ENCODE assay signal across 8 cellular contexts in the genomic region with DNA sequence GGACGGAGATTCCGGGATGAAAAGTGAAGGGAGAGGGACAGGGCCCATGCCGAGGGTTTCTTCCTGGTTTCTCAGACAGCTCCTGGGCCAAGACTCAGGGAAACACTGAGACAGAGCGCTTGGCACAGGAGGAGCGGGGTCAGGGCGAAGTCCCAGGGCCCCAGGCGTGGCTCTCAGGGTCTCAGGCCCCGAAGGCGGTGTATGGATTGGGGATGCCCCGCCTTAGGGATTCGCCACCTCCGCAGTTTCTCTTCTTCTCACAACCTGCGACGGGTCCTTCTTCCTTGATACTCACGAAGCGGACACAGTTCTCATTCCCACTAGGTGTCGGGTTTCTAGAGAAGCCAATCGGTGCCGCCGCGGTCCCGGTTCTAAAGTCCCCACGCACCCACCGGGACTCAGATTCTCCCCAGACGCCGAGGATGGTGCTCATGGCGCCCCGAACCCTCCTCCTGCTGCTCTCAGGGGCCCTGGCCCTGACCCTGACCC. TPM values are rescaled to one million over a fixed set of nuclear protein-coding genes. Genes with fewer than 3 reads are reported as not detected.
DNase-seq lines count a peak whose midpoint lies in the region; ATAC-seq, FAIRE-seq and TF ChIP-seq lines count a peak whose summit lies in the region.

No MANE protein-coding gene starts in this region.

- H3K27ac ChIP-seq in SJSA1 (no peak overlapping the region), mammary epithelial cell (ENCODE audit: insufficient read depth, low read depth, low read length) (peak overlapping the region; percentile 89), keratinocyte (ENCODE audit: control insufficient read depth, insufficient read depth, low read length) (no peak overlapping the region)

- dilution Hi-C loops in mammary epithelial cell (cut with HindIII; ENCODE audit: low sequenced_read_pairs) (no loop called here), keratinocyte (cut with MboI; ENCODE audit: extremely low pct_ligation_motif_present, low sequenced_read_pairs) (no loop called here)

- H3K9ac ChIP-seq in mammary epithelial cell (ENCODE audit: insufficient read depth, low read length), result peak overlapping the region; percentile 69
- peak overlapping the region; percentile 73 for H3K9ac ChIP-seq in keratinocyte (ENCODE audit: control insufficient read depth, extremely low read depth, insufficient read depth, low read length)

- CTCF ChIA-PET in mammary epithelial cell (lab: Charles Lee; ENCODE audit: low non-redundant PET), result interaction anchor here (0.7 kb wide), 1 partner anchor 326 kb away, joined by 4 read pairs; no protein-coding TSS in a partner anchor

- 1% methylated on average over 24 of the region's 28 CpGs for WGBS in mammary epithelial cell (ENCODE audit: low coverage, missing lambda C conversion rate)

- peak overlapping the region; percentile 64 for H3K4me3 ChIP-seq in SJSA1
- H3K4me3 ChIP-seq in mammary epithelial cell (replicated peaks in 1 of 3; ENCODE audit: insufficient read depth in 1 of 3, low read depth in 2 of 3, low read length in 3 of 3), result peak overlapping the region; percentile 64 to 71 (median 67)
- H3K4me3 ChIP-seq in keratinocyte (ENCODE audit: control insufficient read depth in 2 of 3, extremely low read depth in 1 of 3, insufficient read depth in 2 of 3, low read depth in 1 of 3, low read length in 3 of 3), result peak overlapping the region; percentile 51 to 61 (median 58)

- peak; percentile 39 for FAIRE-seq in keratinocyte (lab: Jason Lieb, UNC)

- BruUV-seq in mammary epithelial cell (replicated peaks; lab: Mats Ljungman, UMichigan), result no TSS peak

- no peaks in the 10 kb centered on the region for H3K9me3 ChIP-seq in SJSA1 (replicated peaks)
- no peaks in the 10 kb centered on the region for H3K9me3 ChIP-seq in mammary epithelial cell (replicated peaks; ENCODE audit: insufficient read depth, low read length)
- H3K9me3 ChIP-seq in keratinocyte (ENCODE audit: control insufficient read depth, low read depth, low read length), result no peaks in the 10 kb centered on the region

- in situ Hi-C loops in mammary epithelial cell (cut with MboI; ENCODE audit: low sequenced_read_pairs in 2 of 2), result no loop called here

- H4K20me1 ChIP-seq in mammary epithelial cell (ENCODE audit: insufficient read depth, low read length) (no peaks in the 10 kb centered on the region), keratinocyte (ENCODE audit: control insufficient read depth, extremely low read depth, insufficient read depth, low read length) (no peaks in the 10 kb centered on the region)

- H3K4me1 ChIP-seq in SJSA1 (replicated peaks), result 0 out of 2 replicates have a peak, but pooled peaks cover 6% of the 10 kb centered on the region
- H3K4me1 ChIP-seq in mammary epithelial cell (ENCODE audit: insufficient read depth, low read length), result peaks cover 7% of the 10 kb centered on the region
- peaks cover 5% of the 10 kb centered on the region for H3K4me1 ChIP-seq in keratinocyte (ENCODE audit: control insufficient read depth, extremely low read depth, insufficient read depth, low read length)

- H2AFZ ChIP-seq in mammary epithelial cell (ENCODE audit: low read depth, low read length) (peak overlapping the region; percentile 97), keratinocyte (ENCODE audit: control insufficient read depth, low read length) (peak overlapping the region; percentile 83)

- peak overlapping the region; percentile 95 for H3K4me2 ChIP-seq in mammary epithelial cell (ENCODE audit: insufficient read depth, low read depth, low read length)
- H3K4me2 ChIP-seq in keratinocyte (ENCODE audit: control insufficient read depth, extremely low read depth, insufficient read depth, low read depth, low read length), result peak overlapping the region; percentile 64

- intact Hi-C loops in mammary epithelial cell (cut with micrococcal nuclease), result loop anchor here (5.0 kb wide), 2 partner anchors 55 to 80 kb away; a partner anchor contains a TSS

- H3K27me3 ChIP-seq in SJSA1 (replicated peaks) (no peaks in the 10 kb centered on the region), mammary epithelial cell (ENCODE audit: insufficient read depth, low read length) (no peaks in the 10 kb centered on the region), keratinocyte (ENCODE audit: control insufficient read depth, extremely low read depth, insufficient read depth, low read length) (no peaks in the 10 kb centered on the region)

- H3K9me1 ChIP-seq in keratinocyte (ENCODE audit: control insufficient read depth, extremely low read depth, insufficient read depth, low read length), result no peaks in the 10 kb centered on the region

- peak; percentile 17 for ATAC-seq in GM18499 (IDR thresholded peaks at IDR 0.05; ENCODE audit: insufficient read depth, unreplicated experiment)
- ATAC-seq in HG02884 (IDR thresholded peaks at IDR 0.05; ENCODE audit: unreplicated experiment), result peak; percentile 38

- DNase-seq in SJSA1 (ENCODE audit: low read depth in 1 of 2, low spot score in 2 of 2) (peak in 1 of 2 experiments; percentile 51), mammary epithelial cell (peak; percentile 55), keratinocyte (ENCODE audit: low read depth, low spot score) (no peak), NCI-H774 (lab: John Stamatoyannopoulos, UW) (no peak), islet precursor cell (no peak)
- peak; percentile 9 for DNase-seq in stimulated activated CD8-positive, alpha-beta memory T cell treated with anti-CD3 and anti-CD28 coated beads, Interleukin-12 subunit alpha, Interleukin-12 subunit beta, amount 100 ng/mL, for 4 hours (ENCODE audit: low read depth)

- H3K79me2 ChIP-seq in mammary epithelial cell (ENCODE audit: insufficient read depth, low read length) (no peaks in the 10 kb centered on the region), keratinocyte (ENCODE audit: control insufficient read depth, insufficient read depth, low read length) (no peaks in the 10 kb centered on the region)

- H3K36me3 ChIP-seq in SJSA1, result no peaks in the 10 kb centered on the region
- no peaks in the 10 kb centered on the region for H3K36me3 ChIP-seq in mammary epithelial cell (ENCODE audit: insufficient read depth, low read length)
- no peaks in the 10 kb centered on the region for H3K36me3 ChIP-seq in keratinocyte (ENCODE audit: control insufficient read depth in 2 of 2, extremely low read depth in 1 of 2, insufficient read depth in 2 of 2, low read length in 2 of 2)

- peak in 1 of 2 donors; percentile 9 for TF ChIP-seq CTCF in mammary epithelial cell (conservative IDR thresholded peaks at IDR 0.05 in 1 of 2, IDR thresholded peaks at IDR 0.05 in 1 of 2; ENCODE audit: extremely low read depth in 1 of 2, insufficient read depth in 1 of 2, low read depth in 1 of 2, low read length in 2 of 2)
- no peak for TF ChIP-seq CTCF in keratinocyte (optimal IDR thresholded peaks at IDR 0.05 in 1 of 3, IDR thresholded peaks at IDR 0.05 in 1 of 3, conservative IDR thresholded peaks at IDR 0.05 in 1 of 3; ENCODE audit: extremely low read depth in 1 of 3, insufficient read depth in 2 of 3, low read length in 3 of 3)

RNA-seq across cellular contexts. Expression of a gene that starts 55.0 kb away (rescaled TPM):
- 1,534 and 1,583 TPM in 2 replicates for total RNA-seq in SJSA1 (2014; rRNA removed; shearing (Covaris generic))
- total RNA-seq in mammary epithelial cell, result 100 to 1,000 TPM; 217 to 345 TPM
- 291 TPM for polyA plus RNA-seq in mammary epithelial cell
- 188 TPM for polyA minus RNA-seq in mammary epithelial cell
- polyA plus RNA-seq in keratinocyte, result 401 to 820 TPM (median 420 TPM) in 3 replicates
- 445 TPM for polyA plus RNA-seq in keratinocyte (2011; ENCODE audit: low read depth)
- 280 and 402 TPM in 2 replicates for polyA plus RNA-seq in keratinocyte (2011; cell fraction: cytosol; rRNA removed)
- 1,068 and 1,118 TPM in 2 replicates for polyA plus RNA-seq in keratinocyte (2011; cell fraction: nucleus; rRNA removed)
- polyA plus RNA-seq in keratinocyte (2012; ENCODE audit: low replicate concordance), result 503 and 636 TPM in 2 replicates
- 256 to 498 TPM (median 366 TPM) in 3 replicates for polyA minus RNA-seq in keratinocyte
- 705 TPM for polyA minus RNA-seq in keratinocyte (2011; cell fraction: cytosol; rRNA and poly(A)+ RNA removed)
- polyA minus RNA-seq in keratinocyte (2011; cell fraction: nucleus; rRNA and poly(A)+ RNA removed), result 541 and 602 TPM in 2 replicates

RNA-seq across cellular contexts. Expression of a gene that starts 59.7 kb away (rescaled TPM):
- not detected in 2 replicates for total RNA-seq in SJSA1 (2014; rRNA removed; shearing (Covaris generic))
- under 1 TPM in 1 of 2 donors, not detected in 1; 0.33 TPM for total RNA-seq in mammary epithelial cell
- polyA plus RNA-seq in mammary epithelial cell (2.7 TPM), keratinocyte (0.84 to 1.9 TPM (median 0.89 TPM) in 3 replicates)
- polyA minus RNA-seq in mammary epithelial cell (not detected), keratinocyte (0.10 to 1.7 TPM in 2 of 3 replicates, not detected in the other)
- polyA plus RNA-seq in keratinocyte (2011; ENCODE audit: low read depth), result 9.7 TPM
- polyA plus RNA-seq in keratinocyte (2011; cell fraction: cytosol; rRNA removed), result 0.65 and 0.68 TPM in 2 replicates
- 2.3 and 3.8 TPM in 2 replicates for polyA plus RNA-seq in keratinocyte (2011; cell fraction: nucleus; rRNA removed)
- polyA plus RNA-seq in keratinocyte (2012; ENCODE audit: low replicate concordance), result 1.0 and 10.0 TPM in 2 replicates
- polyA minus RNA-seq in keratinocyte (2011; cell fraction: cytosol; rRNA and poly(A)+ RNA removed), result not detected
- polyA minus RNA-seq in keratinocyte (2011; cell fraction: nucleus; rRNA and poly(A)+ RNA removed), result 0.70 and 0.74 TPM in 2 replicates

Comparison
In these comparisons a context has a peak if more than half of its experiments do, and no peak if none do; other contexts are left out.
1. DNase-seq: peak in mammary epithelial cell (single experiment) and stimulated activated CD8-positive, alpha-beta memory T cell treated with anti-CD3 and anti-CD28 coated beads, Interleukin-12 subunit alpha, Interleukin-12 subunit beta, amount 100 ng/mL, for 4 hours (single experiment); none in keratinocyte (single experiment), NCI-H774 (single experiment) and islet precursor cell (single experiment).
2. Peak in every context shown above with its lines, with median percentiles within 50 percentile points of each other: H3K4me3 ChIP-seq.